Comparison of ENCODE assay signal across 24 cellular contexts in the genomic region with DNA sequence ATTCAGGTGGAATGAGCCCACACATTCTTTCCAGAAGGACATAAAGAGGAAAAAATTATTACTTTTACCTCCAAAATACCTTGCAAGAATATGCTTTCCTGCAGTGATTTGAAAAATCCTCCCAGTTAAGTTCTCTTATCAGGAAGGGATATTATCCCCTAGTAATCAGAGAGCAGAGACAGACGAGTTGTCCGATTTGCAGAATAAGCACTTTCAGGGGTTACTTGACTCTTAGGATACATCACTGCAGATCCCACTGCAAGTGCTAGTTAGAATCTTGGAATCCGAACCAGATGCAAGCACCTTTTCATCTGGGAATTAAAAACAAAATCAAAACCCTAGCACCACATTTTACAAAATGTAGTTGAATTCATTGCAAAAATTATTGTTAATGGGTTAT. TPM values are rescaled to one million over a fixed set of nuclear protein-coding genes. Genes with fewer than 3 reads are reported as not detected.
A peak's percentile ranks its signal among the peaks of the same experiment; 100 is the strongest.
DNase-seq lines count a peak whose midpoint lies in the region; ATAC-seq and TF ChIP-seq lines count a peak whose summit lies in the region.
"Had no signal": no experiment of that assay in that cellular context is flagged by ENCODE, and none has a peak within 500 bp of the region (broad histone marks: within the 10 kb centered on the region; RNA-seq: fewer than 3 reads in every experiment).

No MANE protein-coding gene starts in this region.

- peaks cover 17% of the 10 kb centered on the region for H3K4me1 Mint-ChIP-seq in WTC11
- H3K4me1 Mint-ChIP-seq: CD8-positive, alpha-beta memory T cell had no signal

- TF ChIP-seq CTCF in AG04450 (IDR thresholded peaks at IDR 0.05; ENCODE audit: low read depth, low read length) (no peak), ascending aorta (IDR thresholded peaks at IDR 0.05) (no peak), fibroblast of villous mesenchyme (IDR thresholded peaks at IDR 0.05; ENCODE audit: insufficient read depth, low read depth, low read length) (no peak), gastrocnemius medialis (IDR thresholded peaks at IDR 0.05 in 4 of 5, conservative IDR thresholded peaks at IDR 0.05 in 1 of 5) (no peak), WTC11 (IDR thresholded peaks at IDR 0.05) (no peak)

- H3K27ac Mint-ChIP-seq in WTC11 = no peak overlapping the region
- H3K27ac Mint-ChIP-seq: CD8-positive, alpha-beta memory T cell had no signal

- H3K4me1 ChIP-seq in ascending aorta (peaks cover 15 to 42% of the 10 kb centered on the region in 2 donors), gastrocnemius medialis (peaks cover 41 to 56% of the 10 kb centered on the region in 2 donors)

- in situ Hi-C loops in gastrocnemius medialis (cut with MboI; ENCODE audit: low sequenced_read_pairs in 4 of 4) = no loop called here

- H3K9me3 Mint-ChIP-seq in WTC11 = peaks cover under 1% of the 10 kb centered on the region
- H3K9me3 Mint-ChIP-seq: CD8-positive, alpha-beta memory T cell had no signal

- no peak for TF ChIP-seq POLR2A in gastrocnemius medialis (IDR thresholded peaks at IDR 0.05)
- no peak for TF ChIP-seq POLR2A in GM18505 (IDR thresholded peaks at IDR 0.05; ENCODE audit: borderline replicate concordance, extremely low read depth, insufficient read depth, insufficient read length)

- no peaks in the 10 kb centered on the region; the same call in 1 of the 2 replicates for H3K27me3 Mint-ChIP-seq in WTC11 (ENCODE audit: low read depth)

- H3K36me3 ChIP-seq in ascending aorta (no peaks in the 10 kb centered on the region), gastrocnemius medialis (no peaks in the 10 kb centered on the region)

- H3K27ac ChIP-seq in AG04450 (ENCODE audit: low read depth, low read length) (peak overlapping the region; percentile 81), ascending aorta (peak overlapping the region; percentile 92 to 94), gastrocnemius medialis (peak overlapping the region in 3 of 4 donors; percentile 13 to 90 (median 77))
- H3K27ac ChIP-seq: RWPE1, SK-N-MC had no signal

- CTCF ChIA-PET in AG04450 (lab: Charles Lee) = no interaction called here
- CTCF ChIA-PET in WTC11 (lab: Charles Lee) = no interaction called here

- no peak overlapping the region for H3K4me3 Mint-ChIP-seq in WTC11
- H3K4me3 Mint-ChIP-seq: CD8-positive, alpha-beta memory T cell had no signal

- H3K9me3 ChIP-seq in AG04450 (ENCODE audit: control insufficient read depth, insufficient read depth, low read length) (peaks cover 5% of the 10 kb centered on the region; the same call in 1 of the 2 replicates), ascending aorta (no peaks in the 10 kb centered on the region), gastrocnemius medialis (no peaks in the 10 kb centered on the region)

- H3K36me3 Mint-ChIP-seq in WTC11 = no peaks in the 10 kb centered on the region
- H3K36me3 Mint-ChIP-seq: CD8-positive, alpha-beta memory T cell had no signal

- no peak overlapping the region for H3K4me3 ChIP-seq in AG04450 (ENCODE audit: low read depth, low read length)
- H3K4me3 ChIP-seq in ascending aorta = no peak overlapping the region
- no peak overlapping the region for H3K4me3 ChIP-seq in fibroblast of villous mesenchyme (ENCODE audit: low read depth, low read length)
- H3K4me3 ChIP-seq in gastrocnemius medialis = no peak overlapping the region
- H3K4me3 ChIP-seq: SK-N-MC had no signal

- H3K27me3 ChIP-seq in AG04450 (ENCODE audit: control insufficient read depth, insufficient read depth, low read length) (no peaks in the 10 kb centered on the region), ascending aorta (no peaks in the 10 kb centered on the region), gastrocnemius medialis (no peaks in the 10 kb centered on the region)

- DNase-seq in AG04450 (ENCODE audit: low read depth, low spot score) = no peak
- DNase-seq in ascending aorta (ENCODE audit: low spot score in 2 of 2) = no peak
- DNase-seq in fibroblast of villous mesenchyme (ENCODE audit: low read depth) = peak; percentile 34
- no peak for DNase-seq in gastrocnemius medialis
- no peak for DNase-seq in D341Med (ENCODE audit: low spot score)
- DNase-seq in WTC11 (ENCODE audit: low spot score) = no peak
- no peak for DNase-seq in NCI-H146 treated with DMSO at 0.1 percent for 48 hours (lab: John Stamatoyannopoulos, UW; ENCODE audit: unreplicated experiment)
- DNase-seq: AML-193; C1 segment of cervical spinal cord; Calu3; CD8-positive, alpha-beta memory T cell; NCI-H1092; NCI-H1436 treated with DMSO at 0.1 percent for 48 hours; NCI-H2029; NCI-H226; NCI-H524; NCI-H774; NK-92 treated with Interleukin-12 subunit alpha and Interleukin-12 subunit beta, amount 100 ng/mL, for 24 hours; SHP77 treated with DMSO at 0.1 percent for 48 hours had no signal

- POLR2A ChIA-PET in AG04450 (lab: Yijun Ruan, JAX) (interaction anchor here (0.8 to 1.3 kb wide), 3 partner anchors 26 to 34 kb away, joined by 3 to 9 read pairs (median 3); a partner anchor contains a TSS), WTC11 (lab: Charles Lee) (no interaction called here)

- ATAC-seq in gastrocnemius medialis = no peak
- ATAC-seq in WTC11 = no peak
- no peak for ATAC-seq in GM18505 (IDR thresholded peaks at IDR 0.05; ENCODE audit: unreplicated experiment)
- ATAC-seq: HCT116 had no signal

- intact Hi-C loops in ascending aorta (cut with DNase I) = loop anchor here (2.0 kb wide), 1 partner anchor 53 kb away; no protein-coding TSS in a partner anchor
- intact Hi-C loops in gastrocnemius medialis (cut with DNase I; ENCODE audit: low total_unique reads) = loop anchor here (5.0 kb wide), 1 partner anchor 125 kb away; no protein-coding TSS in a partner anchor

TF ChIP-seq in WTC11, 78 proteins besides CTCF, POLR2A, EP300 and RAD21 (continues in another document):
- no peak for TF ChIP-seq NFYB (CRISPR knock-in tag; conservative IDR thresholded peaks at IDR 0.05; ENCODE audit: low read depth)
- TF ChIP-seq, protein P1, sequence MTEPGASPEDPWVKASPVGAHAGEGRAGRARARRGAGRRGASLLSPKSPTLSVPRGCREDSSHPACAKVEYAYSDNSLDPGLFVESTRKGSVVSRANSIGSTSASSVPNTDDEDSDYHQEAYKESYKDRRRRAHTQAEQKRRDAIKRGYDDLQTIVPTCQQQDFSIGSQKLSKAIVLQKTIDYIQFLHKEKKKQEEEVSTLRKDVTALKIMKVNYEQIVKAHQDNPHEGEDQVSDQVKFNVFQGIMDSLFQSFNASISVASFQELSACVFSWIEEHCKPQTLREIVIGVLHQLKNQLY (CRISPR knock-in tag; IDR thresholded peaks at IDR 0.05) = no peak
- TF ChIP-seq, protein P2, sequence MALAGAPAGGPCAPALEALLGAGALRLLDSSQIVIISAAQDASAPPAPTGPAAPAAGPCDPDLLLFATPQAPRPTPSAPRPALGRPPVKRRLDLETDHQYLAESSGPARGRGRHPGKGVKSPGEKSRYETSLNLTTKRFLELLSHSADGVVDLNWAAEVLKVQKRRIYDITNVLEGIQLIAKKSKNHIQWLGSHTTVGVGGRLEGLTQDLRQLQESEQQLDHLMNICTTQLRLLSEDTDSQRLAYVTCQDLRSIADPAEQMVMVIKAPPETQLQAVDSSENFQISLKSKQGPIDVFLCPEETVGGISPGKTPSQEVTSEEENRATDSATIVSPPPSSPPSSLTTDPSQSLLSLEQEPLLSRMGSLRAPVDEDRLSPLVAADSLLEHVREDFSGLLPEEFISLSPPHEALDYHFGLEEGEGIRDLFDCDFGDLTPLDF (CRISPR knock-in tag; IDR thresholded peaks at IDR 0.05) = no peak
- TF ChIP-seq, protein P3, sequence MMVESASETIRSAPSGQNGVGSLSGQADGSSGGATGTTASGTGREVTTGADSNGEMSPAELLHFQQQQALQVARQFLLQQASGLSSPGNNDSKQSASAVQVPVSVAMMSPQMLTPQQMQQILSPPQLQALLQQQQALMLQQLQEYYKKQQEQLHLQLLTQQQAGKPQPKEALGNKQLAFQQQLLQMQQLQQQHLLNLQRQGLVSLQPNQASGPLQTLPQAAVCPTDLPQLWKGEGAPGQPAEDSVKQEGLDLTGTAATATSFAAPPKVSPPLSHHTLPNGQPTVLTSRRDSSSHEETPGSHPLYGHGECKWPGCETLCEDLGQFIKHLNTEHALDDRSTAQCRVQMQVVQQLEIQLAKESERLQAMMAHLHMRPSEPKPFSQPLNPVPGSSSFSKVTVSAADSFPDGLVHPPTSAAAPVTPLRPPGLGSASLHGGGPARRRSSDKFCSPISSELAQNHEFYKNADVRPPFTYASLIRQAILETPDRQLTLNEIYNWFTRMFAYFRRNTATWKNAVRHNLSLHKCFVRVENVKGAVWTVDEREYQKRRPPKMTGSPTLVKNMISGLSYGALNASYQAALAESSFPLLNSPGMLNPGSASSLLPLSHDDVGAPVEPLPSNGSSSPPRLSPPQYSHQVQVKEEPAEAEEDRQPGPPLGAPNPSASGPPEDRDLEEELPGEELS (CRISPR knock-in tag; IDR thresholded peaks at IDR 0.05) = no peak
- no peak for TF ChIP-seq EMX1 (CRISPR knock-in tag; IDR thresholded peaks at IDR 0.05)
- TF ChIP-seq JAZF1 (CRISPR knock-in tag; IDR thresholded peaks at IDR 0.05) = no peak
- TF ChIP-seq TP53 (CRISPR knock-in tag; IDR thresholded peaks at IDR 0.05) = no peak
- no peak for TF ChIP-seq ESRRA (CRISPR knock-in tag; IDR thresholded peaks at IDR 0.05; ENCODE audit: borderline replicate concordance)
- no peak for TF ChIP-seq ELF4 (CRISPR knock-in tag; IDR thresholded peaks at IDR 0.05; ENCODE audit: low read depth)
- no peak for TF ChIP-seq IRF2 (CRISPR knock-in tag; IDR thresholded peaks at IDR 0.05; ENCODE audit: borderline replicate concordance, low read depth)
- no peak for TF ChIP-seq MYBL2 (CRISPR knock-in tag; IDR thresholded peaks at IDR 0.05)
- no peak for TF ChIP-seq NR3C1 (CRISPR knock-in tag; conservative IDR thresholded peaks at IDR 0.05; ENCODE audit: low read depth)
- TF ChIP-seq GRHL2 (CRISPR knock-in tag; IDR thresholded peaks at IDR 0.05; ENCODE audit: insufficient replicate concordance, severe bottlenecking) = no peak
- TF ChIP-seq SOX15 (CRISPR knock-in tag; IDR thresholded peaks at IDR 0.05) = no peak

RNA-seq across cellular contexts. Expression of a gene that starts 33.6 kb away (rescaled TPM):
- polyA plus RNA-seq in AG04450 (2011; rRNA removed) = 41.1 and 41.9 TPM in 2 replicates
- polyA minus RNA-seq in AG04450 (2011; rRNA and poly(A)+ RNA removed) = 29.7 and 30.4 TPM in 2 replicates
- total RNA-seq in ascending aorta (35.7 TPM), fibroblast of villous mesenchyme (0.86 and 3.5 TPM in 2 replicates), gastrocnemius medialis (1 to 10 TPM; 2.0 to 5.9 (median 3.3) TPM), WTC11 (2021) (0.23 to 0.34 TPM (median 0.33 TPM) in 3 replicates)
- total RNA-seq: CD8-positive, alpha-beta memory T cell; H1 had no signal
- polyA plus RNA-seq: CD8-positive, alpha-beta memory T cell had no signal

RNA-seq across cellular contexts. Expression of a gene that starts 45.3 kb away (rescaled TPM):
- polyA plus RNA-seq in AG04450 (2011; rRNA removed) = 0.79 and 1.6 TPM in 2 replicates
- 1.1 and 2.0 TPM in 2 replicates for polyA minus RNA-seq in AG04450 (2011; rRNA and poly(A)+ RNA removed)
- total RNA-seq in ascending aorta (57.2 TPM), fibroblast of villous mesenchyme (0.64 TPM in 1 of 2 replicates, not detected in the other), gastrocnemius medialis (1 to 10 TPM in 1 of 4 donors, under 1 TPM in 3; 0.17 to 1.0 (median 0.29) TPM), WTC11 (2021) (0.18 to 0.28 TPM (median 0.21 TPM) in 3 replicates)
- total RNA-seq: CD8-positive, alpha-beta memory T cell had no signal
- polyA plus RNA-seq: CD8-positive, alpha-beta memory T cell; H1 had no signal

RNA-seq across cellular contexts. Expression of a gene that starts 56.9 kb away (rescaled TPM):
- 15.6 and 16.7 TPM in 2 replicates for polyA plus RNA-seq in AG04450 (2011; rRNA removed)
- 22.9 and 23.5 TPM in 2 replicates for polyA minus RNA-seq in AG04450 (2011; rRNA and poly(A)+ RNA removed)
- total RNA-seq in ascending aorta = 44.1 TPM
- 11.6 and 14.7 TPM in 2 replicates for total RNA-seq in fibroblast of villous mesenchyme
- 10 to 100 TPM; 10.9 to 31.2 (median 16.0) TPM for total RNA-seq in gastrocnemius medialis
- total RNA-seq in WTC11 (2021) = 14.1 to 15.7 TPM (median 15.3 TPM) in 3 replicates

Comparison
In these comparisons a context has a peak if more than half of its experiments do, and no peak if none do; other contexts are left out.
1. RNA of a gene that starts 45.3 kb away (total RNA-seq): 57.2 TPM in ascending aorta (single experiment); 0.17 to 1.0 TPM in gastrocnemius medialis, 0.18 to 0.28 TPM in WTC11 and 0.64 TPM in fibroblast of villous mesenchyme; every median in the first group is over 10 times any median in the second.
2. Peak in every context shown above with its lines, with median percentiles within 50 percentile points of each other: H3K27ac ChIP-seq.